In genomic region chr15:37793851-37794250, GRCh38 we compare ENCODE assay signal across 13 cellular contexts.
DNase-seq lines count a peak whose midpoint lies in the region; ATAC-seq, FAIRE-seq and TF ChIP-seq lines count a peak whose summit lies in the region.
"Had no signal": no experiment of that assay in that cellular context is flagged by ENCODE, and none has a peak within 500 bp of the region (broad histone marks: within the 10 kb centered on the region; RNA-seq: fewer than 3 reads in every experiment).

No MANE protein-coding gene starts in this region.

- ATAC-seq in SK-N-SH treated with all-trans-retinoic acid at 6 μM for 48 hours, result peak; percentile 86
- ATAC-seq: stimulated activated memory B cell treated with anti-CD40 and anti-IgM and Interleukin-4, amounts not matched to agents 10 μg/mL and 1 μg/mL and 100 μg/mL, for 72 hours had no signal

- DNase-seq in AG10803 (ENCODE audit: low read depth) (no peak), HFF-Myc (ENCODE audit: extremely low read depth, low read depth) (no peak), iris pigment epithelial cell (ENCODE audit: low read depth) (peak; percentile 17), GM19239 (ENCODE audit: insufficient read length, low spot score) (no peak), NCI-H345 treated with DMSO at 0.1 percent for 48 hours (lab: John Stamatoyannopoulos, UW; ENCODE audit: unreplicated experiment) (no peak), urothelium cell line (ENCODE audit: low spot score) (no peak)
- no peak for DNase-seq in activated naive CD4-positive, alpha-beta T cell (lab: John Stamatoyannopoulos, UW)
- DNase-seq: NCI-H1105 treated with DMSO at 0.1 percent for 48 hours; NCI-H510A; stimulated activated CD4-positive, alpha-beta T cell treated with anti-CD3 and anti-CD28 coated beads, Interleukin-2, amount 100 ng/mL, for 48 hours had no signal

- peak; percentile 15 for TF ChIP-seq CTCF in AG10803 (conservative IDR thresholded peaks at IDR 0.05; ENCODE audit: low read length)
- TF ChIP-seq CTCF in HFF-Myc (IDR thresholded peaks at IDR 0.05; ENCODE audit: low read depth, low read length, missing control alignments), result peak; percentile 18

- H3K4me3 ChIP-seq in AG10803 (ENCODE audit: low read length) (no peak overlapping the region), HFF-Myc (replicated peaks; ENCODE audit: low read depth, low read length) (no peak overlapping the region)
- H3K4me3 ChIP-seq: BLaER1 had no signal

- FAIRE-seq in GM19239 (lab: Jason Lieb, UNC) (no peak), urothelium cell line (lab: Jason Lieb, UNC) (no peak)

TF ChIP-seq in SK-N-SH treated with all-trans-retinoic acid at 6 μM for 48 hours, 23 proteins besides CTCF, POLR2A, EP300 and RAD21:
- TF ChIP-seq CSDC2 (CRISPR knock-in tag; IDR thresholded peaks at IDR 0.05) (no peak), PATZ1 (CRISPR knock-in tag; IDR thresholded peaks at IDR 0.05; ENCODE audit: borderline replicate concordance) (0 out of 2 replicates have a peak, but pooled peaks have one; percentile 65)
TF ChIP-seq in SK-N-SH treated with all-trans-retinoic acid at 6 μM for 48 hours: peak in this region for 1.
